Comparison of ENCODE assay signal across 6 cellular contexts in the genomic region with DNA sequence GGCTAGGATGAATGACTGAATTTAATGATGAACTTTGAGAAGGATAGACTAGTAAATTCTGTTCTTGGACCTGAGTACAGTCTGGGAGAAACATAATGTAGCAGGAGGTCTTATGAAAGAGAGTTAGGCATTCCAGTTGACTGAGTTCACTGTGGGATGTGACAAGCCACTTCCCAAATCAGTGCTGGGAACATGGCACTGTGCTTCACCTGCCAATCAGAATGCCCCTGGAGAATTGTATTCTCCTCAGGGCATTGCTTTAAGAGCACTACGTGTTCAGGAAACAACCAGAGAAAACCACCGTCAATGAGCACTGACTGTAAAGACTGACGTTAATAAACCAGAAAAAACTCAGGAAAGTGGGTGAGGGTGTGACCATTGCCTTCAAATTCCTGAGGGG. TPM values are rescaled to one million over a fixed set of nuclear protein-coding genes. Genes with fewer than 3 reads are reported as not detected.
DNase-seq lines count a peak whose midpoint lies in the region; ATAC-seq and TF ChIP-seq lines count a peak whose summit lies in the region.

No MANE protein-coding gene starts in this region.

- H3K27ac ChIP-seq in upper lobe of left lung = peak overlapping the region; percentile 97 to 99 (median 98)

- TF ChIP-seq CTCF in foreskin fibroblast (IDR thresholded peaks at IDR 0.05; ENCODE audit: low read depth, low read length) (no peak), upper lobe of left lung (IDR thresholded peaks at IDR 0.05) (no peak)

- H3K4me1 Mint-ChIP-seq in activated T-cell treated with anti-CD3 and anti-CD28 coated beads, Interleukin-2, amount 50 U/mL, for 4 hours (ENCODE audit: low read depth) = peaks cover 71% of the 10 kb centered on the region

- H3K36me3 Mint-ChIP-seq in activated T-cell treated with anti-CD3 and anti-CD28 coated beads, Interleukin-2, amount 50 U/mL, for 4 hours (ENCODE audit: insufficient read depth) = peaks cover 10% of the 10 kb centered on the region

- no peak for ATAC-seq in activated T-cell treated with anti-CD3 and anti-CD28 coated beads, Interleukin-2, amount 50 U/mL, for 4 hours
- ATAC-seq in upper lobe of left lung (ENCODE audit: low FRiP score in 2 of 2) (no peak), GM19328 (IDR thresholded peaks at IDR 0.05; ENCODE audit: unreplicated experiment) (no peak)

- peaks cover 16 to 48% (median 30%) of the 10 kb centered on the region in 4 donors for H3K4me1 ChIP-seq in upper lobe of left lung

- no peaks in the 10 kb centered on the region for H3K27me3 ChIP-seq in upper lobe of left lung

- peak overlapping the region; percentile 70 to 90 for H3K4me3 ChIP-seq in foreskin fibroblast (ENCODE audit: low read depth in 1 of 2, low read length in 2 of 2)
- H3K4me3 ChIP-seq in upper lobe of left lung = peak overlapping the region in 3 of 4 donors; percentile 68 to 90 (median 86)

- peak overlapping the region; percentile 87 for H3K4me3 Mint-ChIP-seq in activated T-cell treated with anti-CD3 and anti-CD28 coated beads, Interleukin-2, amount 50 U/mL, for 4 hours

- no peak for TF ChIP-seq EP300 in upper lobe of left lung (IDR thresholded peaks at IDR 0.05)

- no peak for DNase-seq in activated T-cell treated with anti-CD3 and anti-CD28 coated beads, Interleukin-2, amount 50 U/mL, for 4 hours
- DNase-seq in activated T-cell treated with anti-CD3 and anti-CD28 coated beads for 4 hours (no peak), foreskin fibroblast (peak; percentile 68 to 75), upper lobe of left lung (no peak), hypothalamus (lab: John Stamatoyannopoulos, UW) (no peak)

- H3K27me3 Mint-ChIP-seq in activated T-cell treated with anti-CD3 and anti-CD28 coated beads, Interleukin-2, amount 50 U/mL, for 4 hours (ENCODE audit: low read depth) = peaks cover 3% of the 10 kb centered on the region

- H3K9me3 Mint-ChIP-seq in activated T-cell treated with anti-CD3 and anti-CD28 coated beads, Interleukin-2, amount 50 U/mL, for 4 hours = peaks cover 3% of the 10 kb centered on the region

- 54 to 72% methylated on average over 3 of the region's 3 CpGs for WGBS in upper lobe of left lung, 2 donors

- peaks cover 0 to 26% (median 12%) of the 10 kb centered on the region in 4 donors for H3K36me3 ChIP-seq in upper lobe of left lung

- no peak for TF ChIP-seq POLR2A in upper lobe of left lung (IDR thresholded peaks at IDR 0.05)

- H3K9me3 ChIP-seq in upper lobe of left lung = no peaks in the 10 kb centered on the region

RNA-seq across cellular contexts. Expression of a gene that starts 1.2 kb away (rescaled TPM):
- total RNA-seq in activated T-cell treated with anti-CD3 and anti-CD28 coated beads, Interleukin-2, amount 50 U/mL, for 4 hours = 10 to 100 TPM; 11.1 to 12.5 (median 12.0) TPM
- 10 to 100 TPM; 17.8 to 49.4 (median 35.1) TPM for total RNA-seq in upper lobe of left lung

RNA-seq across cellular contexts. Expression of a gene that starts 1.5 kb away (rescaled TPM):
- over 10,000 TPM; 12,907 to 15,791 (median 13,372) TPM for total RNA-seq in activated T-cell treated with anti-CD3 and anti-CD28 coated beads, Interleukin-2, amount 50 U/mL, for 4 hours
- over 10,000 TPM in 2 of 6 donors, 1,000 to 10,000 TPM in 3, 100 to 1,000 TPM in 1; 886 to 22,003 (median 3,451) TPM for total RNA-seq in upper lobe of left lung

RNA-seq across cellular contexts. Expression of a gene that starts 5.7 kb away (rescaled TPM):
- total RNA-seq in activated T-cell treated with anti-CD3 and anti-CD28 coated beads, Interleukin-2, amount 50 U/mL, for 4 hours = 1 to 10 TPM; 1.1 to 1.2 (median 1.2) TPM
- total RNA-seq in upper lobe of left lung = 1 to 10 TPM in 2 of 6 donors, under 1 TPM in 3, not detected in 1; 0.30 to 1.1 (median 0.37) TPM

RNA-seq across cellular contexts. Expression of a gene that starts 8.6 kb away (rescaled TPM):
- 10 to 100 TPM; 21.8 to 23.8 (median 22.9) TPM for total RNA-seq in activated T-cell treated with anti-CD3 and anti-CD28 coated beads, Interleukin-2, amount 50 U/mL, for 4 hours
- total RNA-seq in upper lobe of left lung = 1 to 10 TPM in 5 of 6 donors, not detected in 1; 1.1 to 3.1 (median 1.8) TPM

RNA-seq across cellular contexts. Expression of a gene that starts 14.4 kb away (rescaled TPM):
- total RNA-seq in activated T-cell treated with anti-CD3 and anti-CD28 coated beads, Interleukin-2, amount 50 U/mL, for 4 hours = under 1 TPM in 2 of 3 donors, not detected in 1; 0.24 to 0.46 TPM
- under 1 TPM in 2 of 6 donors, not detected in 4; 0.14 to 0.24 TPM for total RNA-seq in upper lobe of left lung

Comparison
In these comparisons a context has a peak if more than half of its experiments do, and no peak if none do; other contexts are left out.
1. DNase-seq: peak in foreskin fibroblast (2 of 2); none in activated T-cell treated with anti-CD3 and anti-CD28 coated beads, Interleukin-2, amount 50 U/mL, for 4 hours (single experiment), activated T-cell treated with anti-CD3 and anti-CD28 coated beads for 4 hours (single experiment), upper lobe of left lung (0 of 2) and hypothalamus (0 of 51).